In genomic region chr15:33126559-33127290, GRCh38 we compare ENCODE assay signal across 8 cellular contexts.
DNase-seq lines count a peak whose midpoint lies in the region; ATAC-seq and TF ChIP-seq lines count a peak whose summit lies in the region.

No MANE protein-coding gene starts in this region.

- peaks cover 2% of the 10 kb centered on the region for H3K9me3 Mint-ChIP-seq in activated T-cell treated with anti-CD3 and anti-CD28 coated beads, Interleukin-2, amount 50 U/mL, for 24 hours
- H3K9me3 Mint-ChIP-seq in activated T-helper 2 cell treated with anti-CD3 and anti-CD28 coated beads, Interferon-gamma antibody, Interleukin-2, Interleukin-4, amounts not matched to agents 10 μg/mL and 5 μg/mL and 100 μg/mL, durations not matched to agents 14 hours and 24 hours and 36 hours: no peaks in the 10 kb centered on the region

- ATAC-seq in Right ventricle myocardium inferior: peak; percentile 65
- no peak for ATAC-seq in HG02938 (IDR thresholded peaks at IDR 0.05; ENCODE audit: unreplicated experiment)

- intact Hi-C loops in Right ventricle myocardium inferior (cut with DNase I): no loop called here
- intact Hi-C loops in activated T-helper 2 cell treated with anti-CD3 and anti-CD28 coated beads, Interferon-gamma antibody, Interleukin-2, Interleukin-4, amounts not matched to agents 10 μg/mL and 5 μg/mL and 100 μg/mL, durations not matched to agents 14 hours and 24 hours and 36 hours (cut with micrococcal nuclease): loop anchor here (2.0 kb wide), 1 partner anchor 104 kb away; no protein-coding TSS in a partner anchor

- no peaks in the 10 kb centered on the region for H3K36me3 Mint-ChIP-seq in activated T-cell treated with anti-CD3 and anti-CD28 coated beads, Interleukin-2, amount 50 U/mL, for 24 hours (ENCODE audit: low read depth)
- H3K36me3 Mint-ChIP-seq in activated T-helper 2 cell treated with anti-CD3 and anti-CD28 coated beads, Interferon-gamma antibody, Interleukin-2, Interleukin-4, amounts not matched to agents 10 μg/mL and 5 μg/mL and 100 μg/mL, durations not matched to agents 14 hours and 24 hours and 36 hours (ENCODE audit: low read depth): no peaks in the 10 kb centered on the region

- peaks cover 43% of the 10 kb centered on the region for H3K4me1 Mint-ChIP-seq in activated T-cell treated with anti-CD3 and anti-CD28 coated beads, Interleukin-2, amount 50 U/mL, for 24 hours (ENCODE audit: low read depth)
- H3K4me1 Mint-ChIP-seq in activated T-helper 2 cell treated with anti-CD3 and anti-CD28 coated beads, Interferon-gamma antibody, Interleukin-2, Interleukin-4, amounts not matched to agents 10 μg/mL and 5 μg/mL and 100 μg/mL, durations not matched to agents 14 hours and 24 hours and 36 hours (ENCODE audit: low read depth): peaks cover 21% of the 10 kb centered on the region

- H3K27ac ChIP-seq in right atrium auricular region: no peak overlapping the region

- H3K4me3 ChIP-seq in right atrium auricular region: no peak overlapping the region

- TF ChIP-seq CTCF in right atrium auricular region (IDR thresholded peaks at IDR 0.05): no peak

- no peaks in the 10 kb centered on the region for H3K9me3 ChIP-seq in right atrium auricular region

- no peaks in the 10 kb centered on the region for H3K36me3 ChIP-seq in right atrium auricular region

- no peaks in the 10 kb centered on the region for H3K27me3 Mint-ChIP-seq in activated T-cell treated with anti-CD3 and anti-CD28 coated beads, Interleukin-2, amount 50 U/mL, for 24 hours
- peaks cover 7% of the 10 kb centered on the region for H3K27me3 Mint-ChIP-seq in activated T-helper 2 cell treated with anti-CD3 and anti-CD28 coated beads, Interferon-gamma antibody, Interleukin-2, Interleukin-4, amounts not matched to agents 10 μg/mL and 5 μg/mL and 100 μg/mL, durations not matched to agents 14 hours and 24 hours and 36 hours (ENCODE audit: low read depth)

- DNase-seq in Right ventricle myocardium inferior (ENCODE audit: missing footprints): peak; percentile 73
- no peak for DNase-seq in right atrium auricular region (ENCODE audit: low spot score)
- peak; percentile 75 for DNase-seq in NCI-H748 treated with DMSO at 0.1 percent for 48 hours (lab: John Stamatoyannopoulos, UW)
- DNase-seq in activated T-cell treated with anti-CD3 and anti-CD28 coated beads, Interleukin-2, amount 50 U/mL, for 24 hours: peak; percentile 66
- peak; percentile 97 for DNase-seq in foreskin melanocyte
- peak; percentile 89 for DNase-seq in pulmonary artery endothelial cell (ENCODE audit: low read depth, low spot score)
- no peak for DNase-seq in activated T-helper 2 cell treated with anti-CD3 and anti-CD28 coated beads, Interferon-gamma antibody, Interleukin-2, Interleukin-4, amounts not matched to agents 10 μg/mL and 5 μg/mL and 100 μg/mL, durations not matched to agents 14 hours and 24 hours and 36 hours (ENCODE audit: low spot score)

- no peaks in the 10 kb centered on the region for H3K27me3 ChIP-seq in right atrium auricular region

- H3K4me1 ChIP-seq in right atrium auricular region: no peaks in the 10 kb centered on the region

- H3K4me3 Mint-ChIP-seq in activated T-cell treated with anti-CD3 and anti-CD28 coated beads, Interleukin-2, amount 50 U/mL, for 24 hours: peak overlapping the region; percentile 58
- H3K4me3 Mint-ChIP-seq in activated T-helper 2 cell treated with anti-CD3 and anti-CD28 coated beads, Interferon-gamma antibody, Interleukin-2, Interleukin-4, amounts not matched to agents 10 μg/mL and 5 μg/mL and 100 μg/mL, durations not matched to agents 14 hours and 24 hours and 36 hours (ENCODE audit: low read depth): no peak overlapping the region

- H3K27ac Mint-ChIP-seq in activated T-cell treated with anti-CD3 and anti-CD28 coated beads, Interleukin-2, amount 50 U/mL, for 24 hours: peak overlapping the region; percentile 62
- H3K27ac Mint-ChIP-seq in activated T-helper 2 cell treated with anti-CD3 and anti-CD28 coated beads, Interferon-gamma antibody, Interleukin-2, Interleukin-4, amounts not matched to agents 10 μg/mL and 5 μg/mL and 100 μg/mL, durations not matched to agents 14 hours and 24 hours and 36 hours: no peak overlapping the region

Comparison
In these comparisons a context has a peak if more than half of its experiments do, and no peak if none do; other contexts are left out.
1. DNase-seq: peak in Right ventricle myocardium inferior (single experiment), NCI-H748 treated with DMSO at 0.1 percent for 48 hours (single experiment), activated T-cell treated with anti-CD3 and anti-CD28 coated beads, Interleukin-2, amount 50 U/mL, for 24 hours (single experiment), foreskin melanocyte (single experiment) and pulmonary artery endothelial cell (single experiment); none in right atrium auricular region (single experiment) and activated T-helper 2 cell treated with anti-CD3 and anti-CD28 coated beads, Interferon-gamma antibody, Interleukin-2, Interleukin-4, amounts not matched to agents 10 μg/mL and 5 μg/mL and 100 μg/mL, durations not matched to agents 14 hours and 24 hours and 36 hours (single experiment).